8 cellular contexts compared by ENCODE assay signal in the genomic region with DNA sequence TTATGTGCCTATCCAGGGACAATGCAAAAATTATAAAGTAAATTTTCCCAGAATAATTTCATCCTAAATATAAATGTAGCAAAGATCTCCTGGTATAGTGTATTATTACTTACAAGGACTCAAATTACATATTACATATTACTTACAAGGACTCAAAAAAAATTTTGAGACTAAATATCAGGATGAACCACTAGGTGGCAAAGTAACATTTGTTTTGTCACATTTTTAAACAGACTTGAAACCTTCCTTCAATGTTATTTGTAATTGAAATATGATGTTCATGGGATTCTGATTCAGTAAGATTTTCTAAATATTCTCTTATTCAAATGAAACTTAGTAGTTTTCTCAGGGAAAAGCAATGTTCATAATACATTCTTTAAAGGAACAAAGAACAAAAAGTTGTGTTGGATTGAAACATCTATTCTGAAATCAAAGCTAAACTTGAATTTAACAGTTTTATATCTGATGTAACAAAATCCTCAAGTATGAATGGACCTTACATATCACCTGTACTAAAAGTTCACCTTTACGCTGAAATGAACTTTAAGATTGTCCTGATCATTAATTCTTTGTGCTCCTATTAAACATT.
DNase-seq lines count a peak whose midpoint lies in the region; ATAC-seq, FAIRE-seq and TF ChIP-seq lines count a peak whose summit lies in the region.

No MANE protein-coding gene starts in this region.

- H3K27ac Mint-ChIP-seq in chondrocyte (ENCODE audit: unreplicated experiment) = no peak overlapping the region

- TF ChIP-seq CTCF in D721Med (IDR thresholded peaks at IDR 0.05; ENCODE audit: insufficient read depth, missing control alignments) (peak; percentile 61), chondrocyte (IDR thresholded peaks at IDR 0.05) (peak; percentile 90)

- no peaks in the 10 kb centered on the region for H3K36me3 Mint-ChIP-seq in chondrocyte (ENCODE audit: low read depth)

- peaks cover 7% of the 10 kb centered on the region for H3K9me3 Mint-ChIP-seq in chondrocyte (ENCODE audit: low read depth)

- H3K27me3 Mint-ChIP-seq in chondrocyte (ENCODE audit: low read depth) = no peaks in the 10 kb centered on the region

- ATAC-seq in HG02678 (IDR thresholded peaks at IDR 0.05; ENCODE audit: unreplicated experiment) = peak; percentile 48
- no peak for ATAC-seq in HG03571 (IDR thresholded peaks at IDR 0.05; ENCODE audit: unreplicated experiment)
- no peak for ATAC-seq in HG03521 (IDR thresholded peaks at IDR 0.05; ENCODE audit: unreplicated experiment)
- no peak for ATAC-seq in GM21447 (IDR thresholded peaks at IDR 0.05; ENCODE audit: unreplicated experiment)

- DNase-seq in D721Med (ENCODE audit: insufficient read length, low spot score) = no peak
- peak; percentile 61 for DNase-seq in NCI-H748 treated with DMSO at 0.1 percent for 48 hours (lab: John Stamatoyannopoulos, UW)
- DNase-seq in chondrocyte (ENCODE audit: low spot score) = no peak
- peak; percentile 85 for DNase-seq in myocyte (ENCODE audit: low read depth)

- no peak overlapping the region for H3K4me3 Mint-ChIP-seq in chondrocyte (ENCODE audit: unreplicated experiment)

- FAIRE-seq in D721Med (lab: Jason Lieb, UNC) = peak; percentile 84

- H3K4me1 Mint-ChIP-seq in chondrocyte (ENCODE audit: low read depth) = no peaks in the 10 kb centered on the region

Comparison
In these comparisons a context has a peak if more than half of its experiments do, and no peak if none do; other contexts are left out.
1. DNase-seq: peak in NCI-H748 treated with DMSO at 0.1 percent for 48 hours (single experiment) and myocyte (single experiment); none in D721Med (single experiment) and chondrocyte (single experiment).